In genomic region chr7:116364469-116364868, GRCh38 we compare ENCODE assay signal across 19 cellular contexts.
DNase-seq lines count a peak whose midpoint lies in the region; ATAC-seq, FAIRE-seq and TF ChIP-seq lines count a peak whose summit lies in the region.
"Had no signal": no experiment of that assay in that cellular context is flagged by ENCODE, and none has a peak within 500 bp of the region (broad histone marks: within the 10 kb centered on the region; RNA-seq: fewer than 3 reads in every experiment).

No MANE protein-coding gene starts in this region.

- H3K4me3 ChIP-seq in mammary epithelial cell (replicated peaks in 1 of 3; ENCODE audit: insufficient read depth in 1 of 3, low read depth in 2 of 3, low read length in 3 of 3) (no peak overlapping the region), PC-9 (no peak overlapping the region), K562 (no peak overlapping the region), small intestine (ENCODE audit: low read depth in 1 of 2, low read length in 2 of 2) (no peak overlapping the region)
- H3K4me3 ChIP-seq: GM23248 had no signal

- H3K9me1 ChIP-seq in K562 (ENCODE audit: control insufficient read depth, insufficient read depth, low read length), result no peaks in the 10 kb centered on the region

- H3K79me2 ChIP-seq in mammary epithelial cell (ENCODE audit: insufficient read depth, low read length) (no peaks in the 10 kb centered on the region), PC-9 (ENCODE audit: low read depth) (no peaks in the 10 kb centered on the region), K562 (ENCODE audit: control insufficient read depth, insufficient read depth, low read length) (no peaks in the 10 kb centered on the region)

- H3K36me3 Mint-ChIP-seq in MCF 10A (ENCODE audit: insufficient read depth, unreplicated experiment), result peaks cover 7% of the 10 kb centered on the region

- H4K20me1 ChIP-seq in mammary epithelial cell (ENCODE audit: insufficient read depth, low read length), result no peaks in the 10 kb centered on the region
- H4K20me1 ChIP-seq in PC-9 (ENCODE audit: insufficient read depth), result no peaks in the 10 kb centered on the region
- no peaks in the 10 kb centered on the region for H4K20me1 ChIP-seq in K562 (replicated peaks; ENCODE audit: control insufficient read depth, insufficient read depth, low read length)

- POLR2A ChIA-PET in MCF 10A (lab: Yijun Ruan, JAX), result interaction anchor here (1.1 to 1.5 kb wide), 3 partner anchors 10 to 43 kb away, joined by 3 to 6 read pairs (median 4); no protein-coding TSS in a partner anchor
- POLR2A ChIA-PET in PC-9 (lab: Charles Lee; ENCODE audit: unreplicated experiment), result no interaction called here
- POLR2A ChIA-PET in K562 (lab: Yijun Ruan, JAX), result interaction anchor here (1.1 kb wide), 1 partner anchor 15 kb away, joined by 5 read pairs; no protein-coding TSS in a partner anchor

- H3K4me2 ChIP-seq in mammary epithelial cell (ENCODE audit: insufficient read depth, low read depth, low read length), result no peak overlapping the region
- H3K4me2 ChIP-seq in PC-9, result no peak overlapping the region
- H3K4me2 ChIP-seq in K562 (ENCODE audit: insufficient read depth, low read length), result no peak overlapping the region

- no peak for TF ChIP-seq CTCF in MCF 10A (IDR thresholded peaks at IDR 0.05; ENCODE audit: unreplicated experiment)
- TF ChIP-seq CTCF in mammary epithelial cell (conservative IDR thresholded peaks at IDR 0.05 in 1 of 2, IDR thresholded peaks at IDR 0.05 in 1 of 2; ENCODE audit: extremely low read depth in 1 of 2, insufficient read depth in 1 of 2, low read depth in 1 of 2, low read length in 2 of 2), result no peak
- no peak for TF ChIP-seq CTCF in PC-9 (conservative IDR thresholded peaks at IDR 0.05)
- TF ChIP-seq CTCF in K562 (IDR thresholded peaks at IDR 0.05 in 2 of 3, conservative IDR thresholded peaks at IDR 0.05 in 1 of 3; ENCODE audit: insufficient read depth in 2 of 3, low read depth in 1 of 3, low read length in 3 of 3), result no peak

- no peak overlapping the region for H3K4me3 Mint-ChIP-seq in MCF 10A (ENCODE audit: unreplicated experiment)
- H3K4me3 Mint-ChIP-seq: CD4-positive, alpha-beta T cell; HFFc6 had no signal

- H3K9ac ChIP-seq in mammary epithelial cell (ENCODE audit: insufficient read depth, low read length) (no peak overlapping the region), K562 (ENCODE audit: insufficient read depth in 1 of 2, low read depth in 2 of 2, low read length in 2 of 2) (no peak overlapping the region)
- H3K9ac ChIP-seq: GM23248 had no signal

- H3K27me3 Mint-ChIP-seq in MCF 10A (ENCODE audit: insufficient read depth, unreplicated experiment), result no peaks in the 10 kb centered on the region

- WGBS in mammary epithelial cell (ENCODE audit: low coverage, missing lambda C conversion rate), result 84% methylated on average over 2 of the region's 2 CpGs
- WGBS in K562 (ENCODE audit: insufficient coverage, low coverage, missing lambda C conversion rate), result 0% methylated on average over 2 of the region's 2 CpGs
- 67 to 82% (median 69%) methylated on average over 2 of the region's 2 CpGs for WGBS in small intestine, 3 donors

- peaks cover 3% of the 10 kb centered on the region for H3K9me3 ChIP-seq in mammary epithelial cell (replicated peaks; ENCODE audit: insufficient read depth, low read length)
- H3K9me3 ChIP-seq in PC-9 (ENCODE audit: insufficient read depth, low read depth), result peaks cover 10% of the 10 kb centered on the region; the same call in 1 of the 2 replicates
- H3K9me3 ChIP-seq in K562 (replicated peaks; ENCODE audit: control insufficient read depth, insufficient read depth, low read depth, low read length), result no peaks in the 10 kb centered on the region
- no peaks in the 10 kb centered on the region for H3K9me3 ChIP-seq in small intestine (ENCODE audit: control insufficient read depth, low read depth)

- in situ Hi-C loops in mammary epithelial cell (cut with MboI; ENCODE audit: low sequenced_read_pairs in 2 of 2) (no loop called here), K562 (cut with MboI) (no loop called here)

- dilution Hi-C loops in mammary epithelial cell (cut with HindIII; ENCODE audit: low sequenced_read_pairs), result no loop called here

- FAIRE-seq in K562 (lab: Jason Lieb, UNC), result no peak
- no peak for FAIRE-seq in small intestine (lab: Jason Lieb, UNC)
- FAIRE-seq: GM12892, GM18507 had no signal

- no TSS peak for BruUV-seq in MCF 10A (replicated peaks; lab: Mats Ljungman, UMichigan)
- BruUV-seq in mammary epithelial cell (replicated peaks; lab: Mats Ljungman, UMichigan), result no TSS peak
- BruUV-seq in PC-9 (replicated peaks; lab: Mats Ljungman, UMichigan), result no TSS peak
- no TSS peak for BruUV-seq in K562 (replicated peaks; lab: Mats Ljungman, UMichigan)

- no peak for TF ChIP-seq RAD21 in K562 (CRISPR knock-in tag; conservative IDR thresholded peaks at IDR 0.05 in 1 of 2, IDR thresholded peaks at IDR 0.05 in 1 of 2)

- no peak for DNase-seq in MCF 10A (ENCODE audit: unreplicated experiment)
- no peak for DNase-seq in mammary epithelial cell
- DNase-seq in PC-9, result no peak
- DNase-seq in K562 (ENCODE audit: extremely low read depth in 1 of 4, low spot score in 3 of 4), result no peak
- DNase-seq in COR-L47 (lab: John Stamatoyannopoulos, UW), result no peak
- no peak for DNase-seq in activated gamma-delta T cell (lab: John Stamatoyannopoulos, UW)
- DNase-seq in small intestine, result no peak
- DNase-seq: AML-193; CD4-positive, alpha-beta T cell; DMS153; DMS79; GDM1; GM23248; HCEC 1CT; HFFc6 had no signal

- TF ChIP-seq POLR2A in K562 (conservative IDR thresholded peaks at IDR 0.05), result no peak

- no peaks in the 10 kb centered on the region for H3K9me2 ChIP-seq in PC-9 (ENCODE audit: insufficient read depth)

- H3K4me1 ChIP-seq in mammary epithelial cell (ENCODE audit: insufficient read depth, low read length) (peaks cover 11% of the 10 kb centered on the region), PC-9 (replicated peaks; ENCODE audit: insufficient read depth) (peaks cover 15% of the 10 kb centered on the region), K562 (replicated peaks in 1 of 2; ENCODE audit: control insufficient read depth in 2 of 2, insufficient read depth in 2 of 2, low read length in 2 of 2) (peaks cover 0 to 6% of the 10 kb centered on the region in 2 experiments; a peak in 1 of 5 replicates), small intestine (ENCODE audit: control insufficient read depth in 2 of 2, insufficient read depth in 1 of 2, low read depth in 1 of 2, low read length in 1 of 2) (no peaks in the 10 kb centered on the region)

- H3K36me3 ChIP-seq in mammary epithelial cell (ENCODE audit: insufficient read depth, low read length), result no peaks in the 10 kb centered on the region
- H3K36me3 ChIP-seq in PC-9 (ENCODE audit: low read depth), result no peaks in the 10 kb centered on the region
- no peaks in the 10 kb centered on the region for H3K36me3 ChIP-seq in K562 (ENCODE audit: control insufficient read depth, insufficient read depth, low read length)
- no peaks in the 10 kb centered on the region for H3K36me3 ChIP-seq in small intestine (ENCODE audit: control insufficient read depth in 2 of 2, insufficient read depth in 2 of 2, low read length in 2 of 2)

- CTCF ChIA-PET in MCF 10A (lab: Yijun Ruan, JAX) (interaction anchor here (0.6 kb wide), 1 partner anchor 204 kb away, joined by 3 read pairs; no protein-coding TSS in a partner anchor), mammary epithelial cell (lab: Charles Lee; ENCODE audit: low non-redundant PET) (no interaction called here), PC-9 (lab: Charles Lee) (no interaction called here), K562 (lab: Yijun Ruan, JAX; ENCODE audit: low intra/inter-chr PET ratio) (no interaction called here)

- TF ChIP-seq EP300 in K562 (IDR thresholded peaks at IDR 0.05; ENCODE audit: low read length), result no peak

- H3K27ac Mint-ChIP-seq in MCF 10A (ENCODE audit: low read depth, unreplicated experiment), result peak overlapping the region; percentile 42
- H3K27ac Mint-ChIP-seq: CD4-positive, alpha-beta T cell; HFFc6 had no signal

- H3K9me3 Mint-ChIP-seq in MCF 10A (ENCODE audit: unreplicated experiment), result peaks cover 9% of the 10 kb centered on the region
- H3K9me3 Mint-ChIP-seq: CD4-positive, alpha-beta T cell; HFFc6 had no signal

- no peak overlapping the region for H3K27ac ChIP-seq in mammary epithelial cell (ENCODE audit: insufficient read depth, low read depth, low read length)
- H3K27ac ChIP-seq in PC-9, result peak overlapping the region; percentile 57
- H3K27ac ChIP-seq in K562 (ENCODE audit: extremely low read depth, low read depth, low read length), result no peak overlapping the region
- H3K27ac ChIP-seq in small intestine (ENCODE audit: low read depth in 1 of 2, low read length in 1 of 2), result no peak overlapping the region
- H3K27ac ChIP-seq: C4-2B, GM23248, HL-60 had no signal

- H3K27me3 ChIP-seq in mammary epithelial cell (ENCODE audit: insufficient read depth, low read length) (no peaks in the 10 kb centered on the region), PC-9 (ENCODE audit: insufficient read depth, low read depth) (no peaks in the 10 kb centered on the region), K562 (ENCODE audit: control insufficient read depth in 2 of 2, insufficient read depth in 2 of 2, low read length in 2 of 2) (no peaks in the 10 kb centered on the region), small intestine (ENCODE audit: control insufficient read depth in 2 of 2, insufficient read depth in 2 of 2, low read length in 2 of 2) (no peaks in the 10 kb centered on the region)

- H3F3A ChIP-seq in PC-9 (ENCODE audit: insufficient read depth, low read depth), result no peaks in the 10 kb centered on the region

- peaks cover 9% of the 10 kb centered on the region for H3K4me1 Mint-ChIP-seq in MCF 10A (ENCODE audit: insufficient read depth, unreplicated experiment)

- H2AFZ ChIP-seq in mammary epithelial cell (ENCODE audit: low read depth, low read length) (no peak overlapping the region), PC-9 (no peak overlapping the region), K562 (ENCODE audit: low read depth, low read length) (no peak overlapping the region)
- H2AFZ ChIP-seq: GM23248 had no signal

- intact Hi-C loops in MCF 10A (cut with micrococcal nuclease), result no loop called here
- intact Hi-C loops in mammary epithelial cell (cut with micrococcal nuclease), result no loop called here
- intact Hi-C loops in PC-9 (cut with micrococcal nuclease; ENCODE audit: unreplicated experiment), result no loop called here
- intact Hi-C loops in K562 (cut with micrococcal nuclease), result no loop called here

- ATAC-seq in K562, result peak; percentile 38

TF ChIP-seq in K562, 482 proteins besides CTCF, POLR2A, EP300 and RAD21 (continues in another document):
- TF ChIP-seq, protein P1, sequence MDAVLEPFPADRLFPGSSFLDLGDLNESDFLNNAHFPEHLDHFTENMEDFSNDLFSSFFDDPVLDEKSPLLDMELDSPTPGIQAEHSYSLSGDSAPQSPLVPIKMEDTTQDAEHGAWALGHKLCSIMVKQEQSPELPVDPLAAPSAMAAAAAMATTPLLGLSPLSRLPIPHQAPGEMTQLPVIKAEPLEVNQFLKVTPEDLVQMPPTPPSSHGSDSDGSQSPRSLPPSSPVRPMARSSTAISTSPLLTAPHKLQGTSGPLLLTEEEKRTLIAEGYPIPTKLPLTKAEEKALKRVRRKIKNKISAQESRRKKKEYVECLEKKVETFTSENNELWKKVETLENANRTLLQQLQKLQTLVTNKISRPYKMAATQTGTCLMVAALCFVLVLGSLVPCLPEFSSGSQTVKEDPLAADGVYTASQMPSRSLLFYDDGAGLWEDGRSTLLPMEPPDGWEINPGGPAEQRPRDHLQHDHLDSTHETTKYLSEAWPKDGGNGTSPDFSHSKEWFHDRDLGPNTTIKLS (IDR thresholded peaks at IDR 0.05; ENCODE audit: borderline replicate concordance, low read depth), result no peak
